1 cellular context compared by ENCODE assay signal in the genomic region with DNA sequence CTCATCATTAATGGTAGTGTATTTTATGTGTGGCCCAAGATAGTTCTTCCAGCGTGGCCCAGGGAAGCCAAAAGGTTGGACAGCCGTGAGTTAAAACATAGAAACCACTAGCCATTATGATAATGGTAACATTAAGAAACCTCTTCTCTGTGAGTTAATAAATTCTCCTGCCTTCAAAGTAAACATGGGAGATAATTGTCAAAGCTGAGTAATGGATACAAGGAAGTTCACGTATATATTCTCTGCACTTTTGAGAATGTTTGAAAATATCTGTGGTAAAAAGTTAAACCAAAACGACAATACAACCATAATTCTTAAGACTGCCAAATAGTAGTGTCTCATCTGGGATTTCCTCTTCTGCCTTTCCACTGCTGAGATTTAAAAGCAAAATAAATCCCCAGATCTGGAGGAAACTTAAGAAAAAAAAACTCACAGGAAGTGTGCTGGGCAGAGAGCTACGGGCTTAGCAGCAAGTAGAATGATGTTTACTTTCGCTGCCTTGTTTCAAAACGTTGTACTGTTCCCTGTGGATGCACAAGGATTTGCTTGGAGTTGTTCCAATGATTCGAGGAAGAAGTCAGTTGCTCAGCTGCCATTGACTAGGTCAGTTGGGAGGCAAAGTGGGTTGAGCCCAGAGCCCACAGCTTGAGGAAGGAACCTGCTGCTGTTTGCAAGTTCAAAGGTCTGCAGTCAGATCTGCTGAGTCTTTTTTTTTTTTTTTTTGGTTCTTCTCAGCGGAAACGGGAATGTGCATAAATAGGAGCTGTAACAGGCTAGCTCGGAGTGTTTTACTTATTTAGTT.
TF ChIP-seq lines count a peak whose summit lies in the region.

No MANE protein-coding gene starts in this region.

TF ChIP-seq in GM23338, 12 proteins besides CTCF, POLR2A, EP300 and RAD21 (continued from another document):
- TF ChIP-seq, protein P1, sequence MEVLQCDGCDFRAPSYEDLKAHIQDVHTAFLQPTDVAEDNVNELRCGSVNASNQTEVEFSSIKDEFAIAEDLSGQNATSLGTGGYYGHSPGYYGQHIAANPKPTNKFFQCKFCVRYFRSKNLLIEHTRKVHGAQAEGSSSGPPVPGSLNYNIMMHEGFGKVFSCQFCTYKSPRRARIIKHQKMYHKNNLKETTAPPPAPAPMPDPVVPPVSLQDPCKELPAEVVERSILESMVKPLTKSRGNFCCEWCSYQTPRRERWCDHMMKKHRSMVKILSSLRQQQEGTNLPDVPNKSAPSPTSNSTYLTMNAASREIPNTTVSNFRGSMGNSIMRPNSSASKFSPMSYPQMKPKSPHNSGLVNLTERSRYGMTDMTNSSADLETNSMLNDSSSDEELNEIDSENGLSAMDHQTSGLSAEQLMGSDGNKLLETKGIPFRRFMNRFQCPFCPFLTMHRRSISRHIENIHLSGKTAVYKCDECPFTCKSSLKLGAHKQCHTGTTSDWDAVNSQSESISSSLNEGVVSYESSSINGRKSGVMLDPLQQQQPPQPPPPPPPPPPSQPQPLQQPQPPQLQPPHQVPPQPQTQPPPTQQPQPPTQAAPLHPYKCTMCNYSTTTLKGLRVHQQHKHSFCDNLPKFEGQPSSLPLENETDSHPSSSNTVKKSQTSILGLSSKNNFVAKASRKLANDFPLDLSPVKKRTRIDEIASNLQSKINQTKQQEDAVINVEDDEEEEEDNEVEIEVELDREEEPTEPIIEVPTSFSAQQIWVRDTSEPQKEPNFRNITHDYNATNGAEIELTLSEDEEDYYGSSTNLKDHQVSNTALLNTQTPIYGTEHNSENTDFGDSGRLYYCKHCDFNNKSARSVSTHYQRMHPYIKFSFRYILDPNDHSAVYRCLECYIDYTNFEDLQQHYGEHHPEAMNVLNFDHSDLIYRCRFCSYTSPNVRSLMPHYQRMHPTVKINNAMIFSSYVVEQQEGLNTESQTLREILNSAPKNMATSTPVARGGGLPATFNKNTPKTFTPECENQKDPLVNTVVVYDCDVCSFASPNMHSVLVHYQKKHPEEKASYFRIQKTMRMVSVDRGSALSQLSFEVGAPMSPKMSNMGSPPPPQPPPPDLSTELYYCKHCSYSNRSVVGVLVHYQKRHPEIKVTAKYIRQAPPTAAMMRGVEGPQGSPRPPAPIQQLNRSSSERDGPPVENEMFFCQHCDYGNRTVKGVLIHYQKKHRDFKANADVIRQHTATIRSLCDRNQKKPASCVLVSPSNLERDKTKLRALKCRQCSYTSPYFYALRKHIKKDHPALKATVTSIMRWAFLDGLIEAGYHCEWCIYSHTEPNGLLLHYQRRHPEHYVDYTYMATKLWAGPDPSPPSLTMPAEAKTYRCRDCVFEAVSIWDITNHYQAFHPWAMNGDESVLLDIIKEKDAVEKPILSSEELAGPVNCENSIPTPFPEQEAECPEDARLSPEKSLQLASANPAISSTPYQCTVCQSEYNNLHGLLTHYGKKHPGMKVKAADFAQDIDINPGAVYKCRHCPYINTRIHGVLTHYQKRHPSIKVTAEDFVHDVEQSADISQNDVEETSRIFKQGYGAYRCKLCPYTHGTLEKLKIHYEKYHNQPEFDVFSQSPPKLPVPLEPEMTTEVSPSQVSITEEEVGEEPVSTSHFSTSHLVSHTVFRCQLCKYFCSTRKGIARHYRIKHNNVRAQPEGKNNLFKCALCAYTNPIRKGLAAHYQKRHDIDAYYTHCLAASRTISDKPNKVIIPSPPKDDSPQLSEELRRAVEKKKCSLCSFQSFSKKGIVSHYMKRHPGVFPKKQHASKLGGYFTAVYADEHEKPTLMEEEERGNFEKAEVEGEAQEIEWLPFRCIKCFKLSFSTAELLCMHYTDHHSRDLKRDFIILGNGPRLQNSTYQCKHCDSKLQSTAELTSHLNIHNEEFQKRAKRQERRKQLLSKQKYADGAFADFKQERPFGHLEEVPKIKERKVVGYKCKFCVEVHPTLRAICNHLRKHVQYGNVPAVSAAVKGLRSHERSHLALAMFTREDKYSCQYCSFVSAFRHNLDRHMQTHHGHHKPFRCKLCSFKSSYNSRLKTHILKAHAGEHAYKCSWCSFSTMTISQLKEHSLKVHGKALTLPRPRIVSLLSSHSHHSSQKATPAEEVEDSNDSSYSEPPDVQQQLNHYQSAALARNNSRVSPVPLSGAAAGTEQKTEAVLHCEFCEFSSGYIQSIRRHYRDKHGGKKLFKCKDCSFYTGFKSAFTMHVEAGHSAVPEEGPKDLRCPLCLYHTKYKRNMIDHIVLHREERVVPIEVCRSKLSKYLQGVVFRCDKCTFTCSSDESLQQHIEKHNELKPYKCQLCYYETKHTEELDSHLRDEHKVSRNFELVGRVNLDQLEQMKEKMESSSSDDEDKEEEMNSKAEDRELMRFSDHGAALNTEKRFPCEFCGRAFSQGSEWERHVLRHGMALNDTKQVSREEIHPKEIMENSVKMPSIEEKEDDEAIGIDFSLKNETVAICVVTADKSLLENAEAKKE (CRISPR knock-in tag; IDR thresholded peaks at IDR 0.05): no peak
- TF ChIP-seq CREB1 (CRISPR knock-in tag; IDR thresholded peaks at IDR 0.05; ENCODE audit: low read depth): no peak
- no peak for TF ChIP-seq ZNF331 (CRISPR knock-in tag; IDR thresholded peaks at IDR 0.05; ENCODE audit: low read depth)
- TF ChIP-seq, protein P2, sequence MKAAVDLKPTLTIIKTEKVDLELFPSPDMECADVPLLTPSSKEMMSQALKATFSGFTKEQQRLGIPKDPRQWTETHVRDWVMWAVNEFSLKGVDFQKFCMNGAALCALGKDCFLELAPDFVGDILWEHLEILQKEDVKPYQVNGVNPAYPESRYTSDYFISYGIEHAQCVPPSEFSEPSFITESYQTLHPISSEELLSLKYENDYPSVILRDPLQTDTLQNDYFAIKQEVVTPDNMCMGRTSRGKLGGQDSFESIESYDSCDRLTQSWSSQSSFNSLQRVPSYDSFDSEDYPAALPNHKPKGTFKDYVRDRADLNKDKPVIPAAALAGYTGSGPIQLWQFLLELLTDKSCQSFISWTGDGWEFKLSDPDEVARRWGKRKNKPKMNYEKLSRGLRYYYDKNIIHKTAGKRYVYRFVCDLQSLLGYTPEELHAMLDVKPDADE (IDR thresholded peaks at IDR 0.05): no peak
- TF ChIP-seq POLR2AphosphoS5 (IDR thresholded peaks at IDR 0.05; ENCODE audit: low read depth): no peak
- TF ChIP-seq JUNB (IDR thresholded peaks at IDR 0.05; ENCODE audit: unreplicated experiment): no peak
- no peak for TF ChIP-seq EZH2phosphoT487 (IDR thresholded peaks at IDR 0.05; ENCODE audit: unreplicated experiment)
- no peak for TF ChIP-seq STAT1 (IDR thresholded peaks at IDR 0.05; ENCODE audit: unreplicated experiment)
- TF ChIP-seq EZH2 (IDR thresholded peaks at IDR 0.05; ENCODE audit: low read depth, unreplicated experiment): no peak
- TF ChIP-seq NANOG (IDR thresholded peaks at IDR 0.05; ENCODE audit: borderline replicate concordance): no peak
- TF ChIP-seq, protein P3, sequence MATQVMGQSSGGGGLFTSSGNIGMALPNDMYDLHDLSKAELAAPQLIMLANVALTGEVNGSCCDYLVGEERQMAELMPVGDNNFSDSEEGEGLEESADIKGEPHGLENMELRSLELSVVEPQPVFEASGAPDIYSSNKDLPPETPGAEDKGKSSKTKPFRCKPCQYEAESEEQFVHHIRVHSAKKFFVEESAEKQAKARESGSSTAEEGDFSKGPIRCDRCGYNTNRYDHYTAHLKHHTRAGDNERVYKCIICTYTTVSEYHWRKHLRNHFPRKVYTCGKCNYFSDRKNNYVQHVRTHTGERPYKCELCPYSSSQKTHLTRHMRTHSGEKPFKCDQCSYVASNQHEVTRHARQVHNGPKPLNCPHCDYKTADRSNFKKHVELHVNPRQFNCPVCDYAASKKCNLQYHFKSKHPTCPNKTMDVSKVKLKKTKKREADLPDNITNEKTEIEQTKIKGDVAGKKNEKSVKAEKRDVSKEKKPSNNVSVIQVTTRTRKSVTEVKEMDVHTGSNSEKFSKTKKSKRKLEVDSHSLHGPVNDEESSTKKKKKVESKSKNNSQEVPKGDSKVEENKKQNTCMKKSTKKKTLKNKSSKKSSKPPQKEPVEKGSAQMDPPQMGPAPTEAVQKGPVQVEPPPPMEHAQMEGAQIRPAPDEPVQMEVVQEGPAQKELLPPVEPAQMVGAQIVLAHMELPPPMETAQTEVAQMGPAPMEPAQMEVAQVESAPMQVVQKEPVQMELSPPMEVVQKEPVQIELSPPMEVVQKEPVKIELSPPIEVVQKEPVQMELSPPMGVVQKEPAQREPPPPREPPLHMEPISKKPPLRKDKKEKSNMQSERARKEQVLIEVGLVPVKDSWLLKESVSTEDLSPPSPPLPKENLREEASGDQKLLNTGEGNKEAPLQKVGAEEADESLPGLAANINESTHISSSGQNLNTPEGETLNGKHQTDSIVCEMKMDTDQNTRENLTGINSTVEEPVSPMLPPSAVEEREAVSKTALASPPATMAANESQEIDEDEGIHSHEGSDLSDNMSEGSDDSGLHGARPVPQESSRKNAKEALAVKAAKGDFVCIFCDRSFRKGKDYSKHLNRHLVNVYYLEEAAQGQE (IDR thresholded peaks at IDR 0.05; ENCODE audit: unreplicated experiment): no peak
